In genomic region chr4:102501635-102502382, GRCh38 we compare ENCODE assay signal across 8 cellular contexts. TPM values are rescaled to one million over a fixed set of nuclear protein-coding genes. Genes with fewer than 3 reads are reported as not detected.
DNase-seq lines count a peak whose midpoint lies in the region; ATAC-seq, FAIRE-seq and TF ChIP-seq lines count a peak whose summit lies in the region.

No MANE protein-coding gene starts in this region.

- TF ChIP-seq CTCF in HepG2 (CRISPR knock-in tag; IDR thresholded peaks at IDR 0.05): 0 out of 2 replicates have a peak, but pooled peaks have one; percentile 9

- peak overlapping the region; percentile 97 for H3K27ac ChIP-seq in HepG2 (ENCODE audit: extremely low read length, insufficient read depth, low read length)

- H3K4me3 ChIP-seq in HepG2 (replicated peaks in 1 of 3; ENCODE audit: insufficient read depth in 1 of 3, low read depth in 2 of 3, low read length in 3 of 3): peak overlapping the region; percentile 85 to 94 (median 92)

- H3K36me3 Mint-ChIP-seq in activated CD4-positive, alpha-beta T cell treated with anti-CD3 and anti-CD28 coated beads, Interleukin-2, amount 10 ng/mL, durations not matched to agents 24 days and 14 days (ENCODE audit: low read depth): peaks cover 24% of the 10 kb centered on the region

- peaks cover 27% of the 10 kb centered on the region for H3K4me1 Mint-ChIP-seq in activated CD4-positive, alpha-beta T cell treated with anti-CD3 and anti-CD28 coated beads, Interleukin-2, amount 10 ng/mL, durations not matched to agents 24 days and 14 days

- no peaks in the 10 kb centered on the region for H4K20me1 ChIP-seq in HepG2 (ENCODE audit: insufficient read depth, low read length)

- 0% methylated on average over 24 of the region's 63 CpGs for WGBS in HepG2 (ENCODE audit: low lambda C conversion rate)

- H3K9ac ChIP-seq in HepG2 (ENCODE audit: insufficient read depth, low read depth, low read length): peak overlapping the region; percentile 96

- no peaks in the 10 kb centered on the region for H3K36me3 ChIP-seq in HepG2 (replicated peaks in 1 of 2; ENCODE audit: control insufficient read depth in 1 of 2, insufficient read depth in 2 of 2, low read length in 2 of 2)

- intact Hi-C loops in activated CD4-positive, alpha-beta T cell treated with anti-CD3 and anti-CD28 coated beads, Interleukin-2, amount 10 ng/mL, durations not matched to agents 24 days and 14 days (cut with micrococcal nuclease): loop anchor here (1.0 to 5.0 kb wide), 8 partner anchors 33 to 1153 kb away; partner anchors contain the start of genes SLC39A8 and UBE2D3
- intact Hi-C loops in HepG2 (cut with micrococcal nuclease; ENCODE audit: unreplicated experiment): loop anchor here (2.0 to 5.0 kb wide), 5 partner anchors 53 to 515 kb away; partner anchors contain the start of genes SLC9B1 and UBE2D3

- H3K4me1 ChIP-seq in HepG2 (ENCODE audit: insufficient read depth, low read length): peaks cover 43% of the 10 kb centered on the region

- DNase-seq in ACHN: peak; percentile 84
- peak; percentile 70 for DNase-seq in NCI-H345 (lab: John Stamatoyannopoulos, UW)
- peak; percentile 89 for DNase-seq in activated CD4-positive, alpha-beta T cell treated with anti-CD3 and anti-CD28 coated beads, Interleukin-2, amount 10 ng/mL, durations not matched to agents 24 days and 14 days
- DNase-seq in dedifferentiated amniotic fluid mesenchymal stem cell (ENCODE audit: extremely low spot score): peak; percentile 65
- DNase-seq in HepG2 (ENCODE audit: low spot score): peak; percentile 73
- peak; percentile 65 for DNase-seq in stimulated activated CD4-positive, alpha-beta T cell treated with anti-CD3 and anti-CD28 coated beads, Interleukin-4, amount 100 ng/mL, for 24 hours

- TF ChIP-seq RAD21 in HepG2 (CRISPR knock-in tag; IDR thresholded peaks at IDR 0.05): no peak

- H3K4me3 Mint-ChIP-seq in activated CD4-positive, alpha-beta T cell treated with anti-CD3 and anti-CD28 coated beads, Interleukin-2, amount 10 ng/mL, durations not matched to agents 24 days and 14 days: peak overlapping the region; percentile 95

- no peaks in the 10 kb centered on the region for H3K9me3 ChIP-seq in HepG2 (ENCODE audit: low read length)

- peak overlapping the region; percentile 95 for H3K27ac Mint-ChIP-seq in activated CD4-positive, alpha-beta T cell treated with anti-CD3 and anti-CD28 coated beads, Interleukin-2, amount 10 ng/mL, durations not matched to agents 24 days and 14 days

- H2AFZ ChIP-seq in HepG2 (ENCODE audit: low read length): no peak overlapping the region

- peak; percentile 61 to 66 for TF ChIP-seq POLR2A in HepG2 (IDR thresholded peaks at IDR 0.05; ENCODE audit: insufficient read depth in 1 of 2, low read depth in 2 of 2, low read length in 2 of 2)

- CTCF ChIA-PET in HepG2 (lab: Yijun Ruan, JAX; ENCODE audit: low intra/inter-chr PET ratio, low total read pairs): interaction anchor here (0.6 to 2.4 kb wide), 2 partner anchors 52 to 70 kb away, joined by 3 to 7 read pairs; no protein-coding TSS in a partner anchor

- H3K79me2 ChIP-seq in HepG2 (ENCODE audit: insufficient read depth, low read length): peaks cover 50% of the 10 kb centered on the region

- peaks cover 8% of the 10 kb centered on the region for H3K9me3 Mint-ChIP-seq in activated CD4-positive, alpha-beta T cell treated with anti-CD3 and anti-CD28 coated beads, Interleukin-2, amount 10 ng/mL, durations not matched to agents 24 days and 14 days

- in situ Hi-C loops in ACHN (cut with HindIII; ENCODE audit: low pct_ligation_motif_present, low pct_unique_long_range_greater_than_20kb, low sequenced_read_pairs): no loop called here
- in situ Hi-C loops in HepG2 (cut with HindIII; ENCODE audit: extremely low pct_ligation_motif_present, low pct_unique_long_range_greater_than_20kb): no loop called here

- ATAC-seq in GM18867 (IDR thresholded peaks at IDR 0.05; ENCODE audit: unreplicated experiment) (peak; percentile 48), HG03066 (IDR thresholded peaks at IDR 0.05; ENCODE audit: low read depth, unreplicated experiment) (peak; percentile 39), HepG2 (peak; percentile 70)

- no peaks in the 10 kb centered on the region for H3K27me3 ChIP-seq in HepG2 (ENCODE audit: control insufficient read depth in 1 of 2, insufficient read depth in 2 of 2, low read length in 2 of 2)

- no peak for FAIRE-seq in HepG2 (lab: Jason Lieb, UNC)

- POLR2A ChIA-PET in HepG2 (lab: Yijun Ruan, JAX): interaction anchor here (0.7 to 3.0 kb wide), 6 partner anchors 9 to 368 kb away, joined by 3 to 23 read pairs (median 6); partner anchors contain the start of gene UBE2D3

- peak overlapping the region; percentile 75 for H3K4me2 ChIP-seq in HepG2 (ENCODE audit: low read depth, low read length)

- no peaks in the 10 kb centered on the region for H3K27me3 Mint-ChIP-seq in activated CD4-positive, alpha-beta T cell treated with anti-CD3 and anti-CD28 coated beads, Interleukin-2, amount 10 ng/mL, durations not matched to agents 24 days and 14 days

- no TSS peak for BruUV-seq in HepG2 (replicated peaks; lab: Mats Ljungman, UMichigan)

- no peak for TF ChIP-seq EP300 in HepG2 (IDR thresholded peaks at IDR 0.05; ENCODE audit: low read depth in 2 of 2, low read length in 2 of 2)
- no peak for TF ChIP-seq EP300 in HepG2 (CRISPR knock-in tag; IDR thresholded peaks at IDR 0.05; ENCODE audit: borderline replicate concordance)

TF ChIP-seq in HepG2, 621 proteins besides CTCF, POLR2A, EP300 and RAD21 (continues in another document):
- 0 out of 2 replicates have a peak, but pooled peaks have one; percentile 51 for TF ChIP-seq GTF3A (CRISPR knock-in tag; conservative IDR thresholded peaks at IDR 0.05)
- peak; percentile 88 for TF ChIP-seq MAX (IDR thresholded peaks at IDR 0.05)
- TF ChIP-seq PATZ1 (CRISPR knock-in tag; IDR thresholded peaks at IDR 0.05): peak; percentile 78
- TF ChIP-seq POGK (CRISPR knock-in tag; conservative IDR thresholded peaks at IDR 0.05): 0 out of 2 replicates have a peak, but pooled peaks have one; percentile 32
- TF ChIP-seq HOXA3 (CRISPR knock-in tag; IDR thresholded peaks at IDR 0.05): 0 out of 2 replicates have a peak, but pooled peaks have one; percentile 20
- peak in 1 of 2 experiments; percentile 43; a peak in 1 of 4 replicates for TF ChIP-seq KLF16 (CRISPR knock-in tag; IDR thresholded peaks at IDR 0.05)

RNA-seq across cellular contexts. Expression of gene NFKB1, which starts 0.7 kb away (rescaled TPM):
- total RNA-seq in activated CD4-positive, alpha-beta T cell treated with anti-CD3 and anti-CD28 coated beads, Interleukin-2, amount 10 ng/mL, durations not matched to agents 24 days and 14 days: 146 and 148 TPM in 2 replicates
- total RNA-seq in HepG2 (2016; rRNA removed; fragmentation: Illumina TruSeq; extraction: Trizol): 31.6 and 37.6 TPM in 2 replicates
- 5.7 and 5.8 TPM in 2 replicates for total RNA-seq in HepG2 (2016; cell fraction: cytosol; rRNA removed; fragmentation: Illumina TruSeq; extraction: Trizol; ENCODE audit: low read depth)
- 32.0 and 36.4 TPM in 2 replicates for total RNA-seq in HepG2 (2016; cell fraction: insoluble cytoplasmic fraction; rRNA removed; fragmentation: Illumina TruSeq; extraction: Trizol)
- 16.5 and 17.1 TPM in 2 replicates for total RNA-seq in HepG2 (2016; cell fraction: membrane; rRNA removed; fragmentation: Illumina TruSeq; extraction: Trizol)
- total RNA-seq in HepG2 (2016; cell fraction: nucleus; rRNA removed; fragmentation: Illumina TruSeq; extraction: Trizol): 21.7 and 23.1 TPM in 2 replicates
- 15.3 and 15.4 TPM in 2 replicates for polyA plus RNA-seq in HepG2 (2011; rRNA removed)
- 13.4 and 14.7 TPM in 2 replicates for polyA plus RNA-seq in HepG2 (2011; cell fraction: cytosol; rRNA removed)
- 13.2 and 14.1 TPM in 2 replicates for polyA plus RNA-seq in HepG2 (2011; cell fraction: nucleus; rRNA removed)
- polyA plus RNA-seq in HepG2 (2012): 16.4 TPM in 2 replicates
- polyA plus RNA-seq in HepG2 (2016; cell fraction: cytosol; fragmentation: Illumina TruSeq; extraction: Trizol; ENCODE audit: low read depth): 2.1 and 2.3 TPM in 2 replicates
- polyA plus RNA-seq in HepG2 (2016; cell fraction: insoluble cytoplasmic fraction; fragmentation: Illumina TruSeq; extraction: Trizol; ENCODE audit: low read depth): 30.3 and 33.0 TPM in 2 replicates
- polyA plus RNA-seq in HepG2 (2016; cell fraction: membrane; fragmentation: Illumina TruSeq; extraction: Trizol; ENCODE audit: low read depth): 6.8 and 8.3 TPM in 2 replicates
- 20.3 and 23.7 TPM in 2 replicates for polyA plus RNA-seq in HepG2 (2016; cell fraction: nucleus; fragmentation: Illumina TruSeq; extraction: Trizol; ENCODE audit: insufficient read depth, low read depth)
- polyA minus RNA-seq in HepG2 (2011; rRNA and poly(A)+ RNA removed; ENCODE audit: low replicate concordance): 23.9 and 27.4 TPM in 2 replicates
- polyA minus RNA-seq in HepG2 (2011; cell fraction: cytosol; rRNA and poly(A)+ RNA removed): 12.5 and 12.7 TPM in 2 replicates
- polyA minus RNA-seq in HepG2 (2011; cell fraction: nucleus; rRNA and poly(A)+ RNA removed): 35.7 and 38.5 TPM in 2 replicates

Comparison
In these comparisons a context has a peak if more than half of its experiments do, and no peak if none do; other contexts are left out.
1. Peak in every context shown above with its lines: DNase-seq, ATAC-seq, H3K4me3 ChIP-seq and H3K27ac ChIP-seq.